In the genomic region with DNA sequence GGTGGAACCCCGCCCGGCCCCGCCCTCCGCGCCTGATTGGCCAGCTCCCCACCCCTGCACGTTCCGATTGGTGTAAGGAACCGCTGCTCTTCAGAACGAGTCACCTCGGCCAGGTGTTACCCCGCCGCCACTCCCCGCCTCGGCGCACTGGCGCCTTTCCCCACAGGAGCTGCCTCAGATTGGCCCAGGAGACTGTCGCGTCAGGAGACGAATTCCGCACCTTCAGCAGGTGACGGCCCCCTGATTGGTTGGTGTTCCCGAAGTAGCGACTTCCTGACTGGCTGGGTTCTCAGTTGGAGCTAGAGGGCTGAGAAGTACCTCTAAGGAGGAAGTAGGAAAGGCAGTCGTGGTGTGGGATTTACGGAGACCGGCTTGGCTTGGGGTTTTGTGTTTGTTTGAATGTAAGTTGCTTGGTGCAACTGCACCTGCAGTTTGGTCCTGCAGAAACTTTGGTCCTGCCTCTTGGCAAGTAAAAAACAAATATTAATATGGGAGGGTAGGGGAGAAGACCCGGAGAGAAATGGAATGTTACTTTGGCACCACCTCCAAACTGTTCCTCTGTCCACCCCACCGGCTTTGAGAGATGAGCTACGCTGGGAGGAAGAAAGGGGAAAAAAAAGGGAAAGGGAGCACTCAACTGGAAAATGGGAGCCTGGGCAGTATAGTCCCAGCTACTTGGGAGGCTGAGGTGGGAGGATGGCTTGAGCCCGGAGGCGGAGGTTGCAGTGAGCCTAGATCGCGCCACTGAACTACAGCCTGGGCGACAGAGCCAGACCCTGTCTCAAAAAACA, we compare ENCODE assay signal across 8 cellular contexts.
DNase-seq lines count a peak whose midpoint lies in the region; ATAC-seq lines count a peak whose summit lies in the region.

No MANE protein-coding gene starts in this region.

- no peak overlapping the region for H3K27ac ChIP-seq in ACC112 (ENCODE audit: low read depth, low read length)

- H3K4me3 ChIP-seq in ACC112 (ENCODE audit: low read depth, low read length) = peak overlapping the region; percentile 78

- H3K79me2 ChIP-seq in ACC112 (ENCODE audit: control insufficient read depth, insufficient read depth, low read length, unreplicated experiment) = no peaks in the 10 kb centered on the region

- H3K4me1 ChIP-seq in ACC112 (ENCODE audit: control insufficient read depth, insufficient read depth, low read length, unreplicated experiment) = peaks cover 10% of the 10 kb centered on the region

- peak overlapping the region; percentile 54 for H2AFZ ChIP-seq in ACC112 (ENCODE audit: low read length, unreplicated experiment)

- H3K36me3 ChIP-seq in ACC112 (ENCODE audit: insufficient read depth, low read length) = no peaks in the 10 kb centered on the region

- ATAC-seq in GM18870 (IDR thresholded peaks at IDR 0.05; ENCODE audit: unreplicated experiment) (peak; percentile 70), HG03097 (IDR thresholded peaks at IDR 0.05; ENCODE audit: low FRiP score, unreplicated experiment) (peak; percentile 68)

- DNase-seq in NCI-H2196 (lab: John Stamatoyannopoulos, UW; ENCODE audit: unreplicated experiment) = peak; percentile 96
- peak; percentile 69 for DNase-seq in activated CD4-positive, CD25-positive, alpha-beta regulatory T cell treated with anti-CD3 and anti-CD28 coated beads, Interleukin-2, amount 50 U/mL, for 16 hours (ENCODE audit: low read depth, low spot score)
- peak; percentile 76 for DNase-seq in cerebellar cortex (ENCODE audit: low spot score)
- DNase-seq in kidney tubule cell (ENCODE audit: low spot score) = peak; percentile 99
- peak; percentile 82 to 83 for DNase-seq in stimulated activated CD4-positive, alpha-beta T cell treated with anti-CD3 and anti-CD28 coated beads, Interleukin-1b, Interleukin-23, amount 100 ng/mL, for 4 hours (ENCODE audit: low read depth in 2 of 2)

- no peaks in the 10 kb centered on the region for H3K27me3 ChIP-seq in ACC112 (ENCODE audit: insufficient read depth, low read length)
